In the genomic region with DNA sequence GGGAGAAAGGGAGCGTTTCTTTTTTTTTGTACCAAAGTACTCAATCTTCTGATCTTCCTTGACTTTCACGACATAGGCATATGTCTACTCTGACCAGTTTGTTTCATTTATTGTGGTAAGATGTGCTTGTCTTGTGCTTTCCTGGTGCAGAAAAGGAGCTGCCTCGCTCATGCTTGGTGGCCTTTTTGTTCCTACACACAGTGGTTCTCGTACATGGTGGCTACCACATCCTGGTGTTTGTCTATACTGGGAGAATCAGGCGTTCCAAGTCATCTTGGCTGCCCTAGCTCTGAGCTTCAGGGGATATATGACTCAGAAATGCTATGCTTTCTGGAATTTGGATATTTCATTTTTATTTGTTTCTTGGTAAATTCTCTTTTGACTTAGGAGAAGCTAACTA, we compare ENCODE assay signal across 10 cellular contexts. TPM values are rescaled to one million over a fixed set of nuclear protein-coding genes. Genes with fewer than 3 reads are reported as not detected.
A peak's percentile ranks its signal among the peaks of the same experiment; 100 is the strongest.
DNase-seq lines count a peak whose midpoint lies in the region; TF ChIP-seq lines count a peak whose summit lies in the region.
"Had no signal": no experiment of that assay in that cellular context is flagged by ENCODE, and none has a peak within 500 bp of the region (broad histone marks: within the 10 kb centered on the region; RNA-seq: fewer than 3 reads in every experiment).

No MANE protein-coding gene starts in this region.

- no peaks in the 10 kb centered on the region for H3K27me3 ChIP-seq in mammary epithelial cell (ENCODE audit: insufficient read depth, low read length)

- H3K36me3 ChIP-seq in mammary epithelial cell (ENCODE audit: insufficient read depth, low read length), result no peaks in the 10 kb centered on the region
- H3K36me3 ChIP-seq: SJSA1 had no signal

- TF ChIP-seq POLR2A in NB4 (IDR thresholded peaks at IDR 0.05; ENCODE audit: extremely low read depth, insufficient read length), result peak; percentile 5

- no TSS peak for BruUV-seq in mammary epithelial cell (replicated peaks; lab: Mats Ljungman, UMichigan)

- TF ChIP-seq CTCF in NB4 (IDR thresholded peaks at IDR 0.05; ENCODE audit: low read depth, low read length) (no peak), mammary epithelial cell (conservative IDR thresholded peaks at IDR 0.05 in 1 of 2, IDR thresholded peaks at IDR 0.05 in 1 of 2; ENCODE audit: extremely low read depth in 1 of 2, insufficient read depth in 1 of 2, low read depth in 1 of 2, low read length in 2 of 2) (no peak), GM20000 (IDR thresholded peaks at IDR 0.05; ENCODE audit: extremely low read depth, missing control alignments) (no peak)

- no peak overlapping the region for H3K9ac ChIP-seq in mammary epithelial cell (ENCODE audit: insufficient read depth, low read length)

- H3K4me3 ChIP-seq in NB4 (ENCODE audit: low read depth, low read length), result no peak overlapping the region
- H3K4me3 ChIP-seq in mammary epithelial cell (replicated peaks in 1 of 3; ENCODE audit: insufficient read depth in 1 of 3, low read depth in 2 of 3, low read length in 3 of 3), result no peak overlapping the region
- H3K4me3 ChIP-seq: SJSA1 had no signal

- intact Hi-C loops in mammary epithelial cell (cut with micrococcal nuclease), result no loop called here

- no peak overlapping the region for H3K27ac ChIP-seq in mammary epithelial cell (ENCODE audit: insufficient read depth, low read depth, low read length)
- H3K27ac ChIP-seq: SJSA1 had no signal

- 50% methylated on average over 5 of the region's 5 CpGs for WGBS in mammary epithelial cell (ENCODE audit: low coverage, missing lambda C conversion rate)

- in situ Hi-C loops in mammary epithelial cell (cut with MboI; ENCODE audit: low sequenced_read_pairs in 2 of 2), result no loop called here

- DNase-seq in Daoy (ENCODE audit: low read depth), result peak; percentile 55
- DNase-seq in NB4 (ENCODE audit: low read depth), result no peak
- DNase-seq in mammary epithelial cell, result peak; percentile 38
- DNase-seq in non-pigmented ciliary epithelial cell (ENCODE audit: low read depth), result peak; percentile 23
- DNase-seq in SW480 (ENCODE audit: low spot score), result no peak
- DNase-seq in GM20000 (ENCODE audit: low spot score), result no peak
- DNase-seq in MV-4-11 (lab: John Stamatoyannopoulos, UW), result no peak
- DNase-seq: GDM1, substantia nigra had no signal

- dilution Hi-C loops in mammary epithelial cell (cut with HindIII; ENCODE audit: low sequenced_read_pairs), result no loop called here

- no peaks in the 10 kb centered on the region for H3K9me3 ChIP-seq in mammary epithelial cell (replicated peaks; ENCODE audit: insufficient read depth, low read length)
- H3K9me3 ChIP-seq: SJSA1 had no signal

- CTCF ChIA-PET in mammary epithelial cell (lab: Charles Lee; ENCODE audit: low non-redundant PET), result no interaction called here

- H2AFZ ChIP-seq in mammary epithelial cell (ENCODE audit: low read depth, low read length), result peak overlapping the region; percentile 61

- peaks cover 11% of the 10 kb centered on the region for H3K4me1 ChIP-seq in mammary epithelial cell (ENCODE audit: insufficient read depth, low read length)
- H3K4me1 ChIP-seq: SJSA1 had no signal

- no peaks in the 10 kb centered on the region for H3K79me2 ChIP-seq in mammary epithelial cell (ENCODE audit: insufficient read depth, low read length)

- no peaks in the 10 kb centered on the region for H4K20me1 ChIP-seq in mammary epithelial cell (ENCODE audit: insufficient read depth, low read length)

- H3K4me2 ChIP-seq in mammary epithelial cell (ENCODE audit: insufficient read depth, low read depth, low read length), result peak overlapping the region; percentile 59

RNA-seq across cellular contexts. Expression of gene MYB, which starts 31.8 kb away (rescaled TPM):
- total RNA-seq in Daoy (2014; rRNA removed; shearing (Covaris generic)), result 2.7 and 3.3 TPM in 2 replicates
- total RNA-seq in mammary epithelial cell, result under 1 TPM; 0.17 to 0.40 TPM
- polyA plus RNA-seq in mammary epithelial cell, result 0.18 TPM
- polyA minus RNA-seq in mammary epithelial cell, result not detected

Comparison
In these comparisons a context has a peak if more than half of its experiments do, and no peak if none do; other contexts are left out.
1. DNase-seq: peak in Daoy (single experiment), mammary epithelial cell (single experiment) and non-pigmented ciliary epithelial cell (single experiment); none in NB4 (single experiment), SW480 (single experiment), GM20000 (single experiment) and MV-4-11 (single experiment).